Comparison of ENCODE assay signal across 1 cellular context in the genomic region with DNA sequence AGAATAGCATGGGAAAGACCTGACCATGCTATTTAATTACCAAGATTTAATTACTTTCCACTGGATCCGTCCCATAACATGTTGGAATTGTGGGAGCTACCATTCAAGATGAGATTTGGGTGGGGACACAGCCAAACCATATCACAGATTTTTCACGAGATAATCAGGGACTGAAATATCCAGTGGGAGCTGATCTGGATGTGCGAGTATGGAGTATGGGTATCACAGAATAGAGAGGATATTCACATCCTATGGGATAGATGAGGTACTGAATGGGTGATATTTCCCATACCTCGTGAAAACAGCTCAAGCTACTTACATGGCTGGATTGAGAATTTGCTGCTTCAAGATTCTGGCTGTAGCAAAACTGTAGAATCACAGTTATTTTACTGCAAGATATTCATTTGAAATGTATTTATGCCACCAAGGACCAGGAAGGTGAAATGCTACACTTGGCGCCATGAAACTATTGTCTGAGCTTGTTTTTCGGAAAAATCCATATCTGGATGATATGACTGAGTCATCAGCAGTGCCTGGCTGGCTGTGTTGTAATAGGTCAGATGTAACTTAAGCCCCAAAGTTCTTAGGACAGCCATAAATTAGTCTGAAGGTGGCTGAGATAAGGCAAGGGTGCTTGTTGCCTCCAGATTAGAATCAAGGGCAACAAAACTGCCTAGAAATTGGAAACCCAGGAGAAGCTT.
TF ChIP-seq lines count a peak whose summit lies in the region.

No MANE protein-coding gene starts in this region.

TF ChIP-seq in endothelial cell of umbilical vein, 7 proteins besides CTCF, POLR2A, EP300 and RAD21:
- TF ChIP-seq GATA2 (IDR thresholded peaks at IDR 0.05; ENCODE audit: insufficient read depth, insufficient read length, low read depth, low read length) (peak; percentile 67), JUN (IDR thresholded peaks at IDR 0.05; ENCODE audit: borderline replicate concordance, insufficient read depth, insufficient read length, low read depth) (peak; percentile 39), MYC (IDR thresholded peaks at IDR 0.05; ENCODE audit: low read depth, low read length) (no peak), EZH2 (IDR thresholded peaks at IDR 0.05; ENCODE audit: borderline replicate concordance, low read depth, low read length, severe bottlenecking) (no peak), POLR2AphosphoS5 (IDR thresholded peaks at IDR 0.05; ENCODE audit: insufficient read depth, low read depth, low read length) (no peak), FOS (IDR thresholded peaks at IDR 0.05; ENCODE audit: borderline replicate concordance, insufficient read depth, low read length) (peak; percentile 66)
- TF ChIP-seq, protein P1, sequence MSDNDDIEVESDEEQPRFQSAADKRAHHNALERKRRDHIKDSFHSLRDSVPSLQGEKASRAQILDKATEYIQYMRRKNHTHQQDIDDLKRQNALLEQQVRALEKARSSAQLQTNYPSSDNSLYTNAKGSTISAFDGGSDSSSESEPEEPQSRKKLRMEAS (IDR thresholded peaks at IDR 0.05; ENCODE audit: insufficient read depth, insufficient read length), result no peak
TF ChIP-seq in endothelial cell of umbilical vein: peak in this region for 3.
